In genomic region chr11:9580894-9581293, GRCh38 we compare ENCODE assay signal across 1 cellular context.
A peak's percentile ranks its signal among the peaks of the same experiment; 100 is the strongest.
TF ChIP-seq lines count a peak whose summit lies in the region.

No MANE protein-coding gene starts in this region.

TF ChIP-seq in HepG2, 621 proteins besides CTCF, POLR2A, EP300 and RAD21:
- no peak for TF ChIP-seq ZFP91 (CRISPR knock-in tag; IDR thresholded peaks at IDR 0.05; ENCODE audit: borderline replicate concordance)
- no peak for TF ChIP-seq SMYD3 (CRISPR knock-in tag; IDR thresholded peaks at IDR 0.05)
- TF ChIP-seq RBFOX2 (IDR thresholded peaks at IDR 0.05; ENCODE audit: low read depth, low read length) = 0 out of 2 replicates have a peak, but pooled peaks have one; percentile 28
- no peak for TF ChIP-seq NR2F6 (IDR thresholded peaks at IDR 0.05)
- TF ChIP-seq NR2F6 (CRISPR knock-in tag; IDR thresholded peaks at IDR 0.05) = no peak
- no peak for TF ChIP-seq ZNF503 (CRISPR knock-in tag; IDR thresholded peaks at IDR 0.05)
TF ChIP-seq in HepG2: peak in this region for 1.
